ENCODE assay signal across 3 cellular contexts in the genomic region with DNA sequence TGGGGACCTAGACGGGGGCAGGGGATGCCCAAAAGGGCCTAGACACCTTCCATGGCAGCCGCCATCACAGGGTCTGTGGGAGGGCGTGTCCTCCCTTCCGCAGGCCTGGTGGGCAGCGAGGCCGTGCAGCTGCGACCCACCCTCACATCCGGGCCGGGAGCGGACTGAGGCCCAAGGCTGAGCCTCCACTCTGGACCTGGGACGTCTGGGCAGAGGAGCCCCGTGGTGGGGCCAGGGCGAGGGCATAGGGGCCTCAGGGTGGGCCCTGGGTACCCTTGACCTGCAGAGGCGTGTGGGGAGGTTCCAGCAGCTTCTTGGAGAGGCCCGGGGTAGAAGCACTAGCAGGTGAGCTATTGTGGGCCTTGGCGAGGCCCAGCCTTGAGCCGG.
TF ChIP-seq lines count a peak whose summit lies in the region.

No MANE protein-coding gene starts in this region.

TF ChIP-seq in A549, 52 proteins besides CTCF, POLR2A, EP300 and RAD21:
- TF ChIP-seq HOXA7 (CRISPR knock-in tag; IDR thresholded peaks at IDR 0.05) (no peak), SMC3 (IDR thresholded peaks at IDR 0.05) (no peak), EHMT2 (IDR thresholded peaks at IDR 0.05; ENCODE audit: low read depth) (no peak)

TF ChIP-seq in IMR-90, 13 proteins besides CTCF, POLR2A, EP300 and RAD21:
- TF ChIP-seq, protein P1, sequence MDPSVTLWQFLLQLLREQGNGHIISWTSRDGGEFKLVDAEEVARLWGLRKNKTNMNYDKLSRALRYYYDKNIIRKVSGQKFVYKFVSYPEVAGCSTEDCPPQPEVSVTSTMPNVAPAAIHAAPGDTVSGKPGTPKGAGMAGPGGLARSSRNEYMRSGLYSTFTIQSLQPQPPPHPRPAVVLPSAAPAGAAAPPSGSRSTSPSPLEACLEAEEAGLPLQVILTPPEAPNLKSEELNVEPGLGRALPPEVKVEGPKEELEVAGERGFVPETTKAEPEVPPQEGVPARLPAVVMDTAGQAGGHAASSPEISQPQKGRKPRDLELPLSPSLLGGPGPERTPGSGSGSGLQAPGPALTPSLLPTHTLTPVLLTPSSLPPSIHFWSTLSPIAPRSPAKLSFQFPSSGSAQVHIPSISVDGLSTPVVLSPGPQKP (IDR thresholded peaks at IDR 0.05; ENCODE audit: borderline replicate concordance, low read depth, low read length) = no peak
- TF ChIP-seq MXI1 (IDR thresholded peaks at IDR 0.05; ENCODE audit: borderline replicate concordance, low read depth, low read length) (no peak), CEBPB (IDR thresholded peaks at IDR 0.05; ENCODE audit: low read depth, low read length) (no peak), RCOR1 (IDR thresholded peaks at IDR 0.05; ENCODE audit: insufficient replicate concordance, low read length) (no peak), BHLHE40 (IDR thresholded peaks at IDR 0.05; ENCODE audit: low read depth, low read length) (no peak), FOS (IDR thresholded peaks at IDR 0.05; ENCODE audit: low read depth, low read length) (no peak), CHD1 (IDR thresholded peaks at IDR 0.05; ENCODE audit: low read depth, low read length) (no peak), MAZ (IDR thresholded peaks at IDR 0.05; ENCODE audit: borderline replicate concordance, low read depth, low read length) (no peak), RFX5 (IDR thresholded peaks at IDR 0.05; ENCODE audit: low read depth, low read length) (no peak), SMC3 (IDR thresholded peaks at IDR 0.05; ENCODE audit: low read depth, low read length) (no peak), NFE2L2 (IDR thresholded peaks at IDR 0.05; ENCODE audit: low read depth, low read length) (no peak), MAFK (IDR thresholded peaks at IDR 0.05; ENCODE audit: low read depth, low read length) (no peak)
- TF ChIP-seq, protein P2, sequence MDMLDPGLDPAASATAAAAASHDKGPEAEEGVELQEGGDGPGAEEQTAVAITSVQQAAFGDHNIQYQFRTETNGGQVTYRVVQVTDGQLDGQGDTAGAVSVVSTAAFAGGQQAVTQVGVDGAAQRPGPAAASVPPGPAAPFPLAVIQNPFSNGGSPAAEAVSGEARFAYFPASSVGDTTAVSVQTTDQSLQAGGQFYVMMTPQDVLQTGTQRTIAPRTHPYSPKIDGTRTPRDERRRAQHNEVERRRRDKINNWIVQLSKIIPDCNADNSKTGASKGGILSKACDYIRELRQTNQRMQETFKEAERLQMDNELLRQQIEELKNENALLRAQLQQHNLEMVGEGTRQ (IDR thresholded peaks at IDR 0.05; ENCODE audit: low read depth, low read length) = no peak

TF ChIP-seq in K562, 482 proteins besides CTCF, POLR2A, EP300 and RAD21:
- TF ChIP-seq MCM7 (IDR thresholded peaks at IDR 0.05) (no peak), DNMT1 (IDR thresholded peaks at IDR 0.05) (no peak), NONO (IDR thresholded peaks at IDR 0.05; ENCODE audit: low read depth in 2 of 2, low read length in 1 of 2) (no peak), TCF7 (IDR thresholded peaks at IDR 0.05; ENCODE audit: borderline replicate concordance) (no peak), FOXK1 (CRISPR knock-in tag; IDR thresholded peaks at IDR 0.05; ENCODE audit: borderline replicate concordance) (no peak), SIN3B (IDR thresholded peaks at IDR 0.05; ENCODE audit: low read depth) (no peak)
- TF ChIP-seq, protein P3, sequence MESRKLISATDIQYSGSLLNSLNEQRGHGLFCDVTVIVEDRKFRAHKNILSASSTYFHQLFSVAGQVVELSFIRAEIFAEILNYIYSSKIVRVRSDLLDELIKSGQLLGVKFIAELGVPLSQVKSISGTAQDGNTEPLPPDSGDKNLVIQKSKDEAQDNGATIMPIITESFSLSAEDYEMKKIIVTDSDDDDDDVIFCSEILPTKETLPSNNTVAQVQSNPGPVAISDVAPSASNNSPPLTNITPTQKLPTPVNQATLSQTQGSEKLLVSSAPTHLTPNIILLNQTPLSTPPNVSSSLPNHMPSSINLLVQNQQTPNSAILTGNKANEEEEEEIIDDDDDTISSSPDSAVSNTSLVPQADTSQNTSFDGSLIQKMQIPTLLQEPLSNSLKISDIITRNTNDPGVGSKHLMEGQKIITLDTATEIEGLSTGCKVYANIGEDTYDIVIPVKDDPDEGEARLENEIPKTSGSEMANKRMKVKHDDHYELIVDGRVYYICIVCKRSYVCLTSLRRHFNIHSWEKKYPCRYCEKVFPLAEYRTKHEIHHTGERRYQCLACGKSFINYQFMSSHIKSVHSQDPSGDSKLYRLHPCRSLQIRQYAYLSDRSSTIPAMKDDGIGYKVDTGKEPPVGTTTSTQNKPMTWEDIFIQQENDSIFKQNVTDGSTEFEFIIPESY (CRISPR knock-in tag; IDR thresholded peaks at IDR 0.05) = no peak
- TF ChIP-seq, protein P4, sequence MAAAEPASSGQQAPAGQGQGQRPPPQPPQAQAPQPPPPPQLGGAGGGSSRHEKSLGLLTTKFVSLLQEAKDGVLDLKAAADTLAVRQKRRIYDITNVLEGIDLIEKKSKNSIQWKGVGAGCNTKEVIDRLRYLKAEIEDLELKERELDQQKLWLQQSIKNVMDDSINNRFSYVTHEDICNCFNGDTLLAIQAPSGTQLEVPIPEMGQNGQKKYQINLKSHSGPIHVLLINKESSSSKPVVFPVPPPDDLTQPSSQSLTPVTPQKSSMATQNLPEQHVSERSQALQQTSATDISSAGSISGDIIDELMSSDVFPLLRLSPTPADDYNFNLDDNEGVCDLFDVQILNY (CRISPR knock-in tag; IDR thresholded peaks at IDR 0.05) = no peak
- TF ChIP-seq, protein P5, sequence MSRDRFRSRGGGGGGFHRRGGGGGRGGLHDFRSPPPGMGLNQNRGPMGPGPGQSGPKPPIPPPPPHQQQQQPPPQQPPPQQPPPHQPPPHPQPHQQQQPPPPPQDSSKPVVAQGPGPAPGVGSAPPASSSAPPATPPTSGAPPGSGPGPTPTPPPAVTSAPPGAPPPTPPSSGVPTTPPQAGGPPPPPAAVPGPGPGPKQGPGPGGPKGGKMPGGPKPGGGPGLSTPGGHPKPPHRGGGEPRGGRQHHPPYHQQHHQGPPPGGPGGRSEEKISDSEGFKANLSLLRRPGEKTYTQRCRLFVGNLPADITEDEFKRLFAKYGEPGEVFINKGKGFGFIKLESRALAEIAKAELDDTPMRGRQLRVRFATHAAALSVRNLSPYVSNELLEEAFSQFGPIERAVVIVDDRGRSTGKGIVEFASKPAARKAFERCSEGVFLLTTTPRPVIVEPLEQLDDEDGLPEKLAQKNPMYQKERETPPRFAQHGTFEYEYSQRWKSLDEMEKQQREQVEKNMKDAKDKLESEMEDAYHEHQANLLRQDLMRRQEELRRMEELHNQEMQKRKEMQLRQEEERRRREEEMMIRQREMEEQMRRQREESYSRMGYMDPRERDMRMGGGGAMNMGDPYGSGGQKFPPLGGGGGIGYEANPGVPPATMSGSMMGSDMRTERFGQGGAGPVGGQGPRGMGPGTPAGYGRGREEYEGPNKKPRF (IDR thresholded peaks at IDR 0.05; ENCODE audit: low read depth, low read length) = no peak
